ENCODE assay signal across 36 cellular contexts in the genomic region with DNA sequence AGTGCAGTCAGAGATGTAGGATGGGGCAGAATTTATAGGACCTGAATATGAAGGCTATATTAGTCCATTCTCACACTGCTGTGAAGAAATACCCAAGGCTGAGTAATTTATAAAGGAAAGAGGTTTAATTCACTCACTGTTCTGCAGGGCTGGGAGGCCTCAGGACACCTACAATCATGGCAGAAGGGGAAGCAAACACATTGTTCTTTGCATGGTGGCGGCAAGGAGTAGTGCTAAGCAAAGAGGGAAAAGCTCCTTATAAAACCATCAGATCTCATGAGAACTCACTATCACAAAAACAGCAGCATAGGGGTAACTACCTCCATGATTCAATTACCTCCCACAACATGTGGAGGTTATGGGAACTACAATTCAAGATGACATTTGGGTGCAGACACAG.
"Had no signal": no experiment of that assay in that cellular context is flagged by ENCODE, and none has a peak within 500 bp of the region (broad histone marks: within the 10 kb centered on the region; RNA-seq: fewer than 3 reads in every experiment).

No MANE protein-coding gene starts in this region.

- H3K4me3 ChIP-seq: MG63 had no signal

- H3K4me2 ChIP-seq: KMS-11 had no signal

- DNase-seq: Karpas-422, Kasumi-1, KG1, MG63, MM.1S, MV-4-11, NCI-H1048, NCI-H1092, NCI-H1092 treated with DMSO at 0.1 percent for 48 hours, NCI-H1105, NCI-H1105 treated with DMSO at 0.1 percent for 48 hours, NCI-H1417, NCI-H1417 treated with DMSO at 0.1 percent for 48 hours, NCI-H1436, NCI-H1436 treated with DMSO at 0.1 percent for 48 hours, NCI-H146, NCI-H1694, NCI-H1694 treated with DMSO at 0.1 percent for 48 hours, NCI-H187, NCI-H187 treated with DMSO at 0.1 percent for 48 hours, NCI-H1930, NCI-H2029, NCI-H2029 treated with DMSO at 0.1 percent for 48 hours, NCI-H2081, NCI-H2081 treated with DMSO at 0.1 percent for 48 hours, NCI-H2107, NCI-H2171, NCI-H2171 treated with DMSO at 0.1 percent for 48 hours, NCI-H2227 treated with DMSO at 0.1 percent for 48 hours, NCI-H226, NCI-H345, NCI-H446, NCI-H446 treated with DMSO at 0.1 percent for 48 hours, NCI-H510A, NCI-H510A treated with DMSO at 0.1 percent for 48 hours had no signal

- H3K36me3 ChIP-seq: MG63 had no signal

- H3K27ac ChIP-seq: KMS-11 had no signal

- H3K9ac ChIP-seq: KMS-11 had no signal

- H3K27me3 ChIP-seq: MG63 had no signal

- H3K9me3 ChIP-seq: MG63 had no signal
